9 cellular contexts compared by ENCODE assay signal in genomic region chr13:25833761-25834160, GRCh38.
"Had no signal": no experiment of that assay in that cellular context is flagged by ENCODE, and none has a peak within 500 bp of the region (broad histone marks: within the 10 kb centered on the region; RNA-seq: fewer than 3 reads in every experiment).

No MANE protein-coding gene starts in this region.

- H3K4me3 Mint-ChIP-seq: IgD-negative memory B cell had no signal

- H3K27ac ChIP-seq: HL-60, KMS-11 had no signal

- H3K9me3 Mint-ChIP-seq: IgD-negative memory B cell had no signal

- H3K4me3 ChIP-seq: K562 had no signal

- H3K4me1 Mint-ChIP-seq: IgD-negative memory B cell had no signal

- H3K36me3 Mint-ChIP-seq: IgD-negative memory B cell had no signal

- H3K4me2 ChIP-seq: KMS-11 had no signal

- ATAC-seq: HepG2, K562 had no signal

- DNase-seq: IMR-90, KBM-7, KG1 had no signal

- H3K27ac Mint-ChIP-seq: IgD-negative memory B cell had no signal

- FAIRE-seq: HepG2, HTR-8/SVneo, K562 had no signal

- H3K9ac ChIP-seq: KMS-11 had no signal
